1 cellular context compared by ENCODE assay signal in the genomic region with DNA sequence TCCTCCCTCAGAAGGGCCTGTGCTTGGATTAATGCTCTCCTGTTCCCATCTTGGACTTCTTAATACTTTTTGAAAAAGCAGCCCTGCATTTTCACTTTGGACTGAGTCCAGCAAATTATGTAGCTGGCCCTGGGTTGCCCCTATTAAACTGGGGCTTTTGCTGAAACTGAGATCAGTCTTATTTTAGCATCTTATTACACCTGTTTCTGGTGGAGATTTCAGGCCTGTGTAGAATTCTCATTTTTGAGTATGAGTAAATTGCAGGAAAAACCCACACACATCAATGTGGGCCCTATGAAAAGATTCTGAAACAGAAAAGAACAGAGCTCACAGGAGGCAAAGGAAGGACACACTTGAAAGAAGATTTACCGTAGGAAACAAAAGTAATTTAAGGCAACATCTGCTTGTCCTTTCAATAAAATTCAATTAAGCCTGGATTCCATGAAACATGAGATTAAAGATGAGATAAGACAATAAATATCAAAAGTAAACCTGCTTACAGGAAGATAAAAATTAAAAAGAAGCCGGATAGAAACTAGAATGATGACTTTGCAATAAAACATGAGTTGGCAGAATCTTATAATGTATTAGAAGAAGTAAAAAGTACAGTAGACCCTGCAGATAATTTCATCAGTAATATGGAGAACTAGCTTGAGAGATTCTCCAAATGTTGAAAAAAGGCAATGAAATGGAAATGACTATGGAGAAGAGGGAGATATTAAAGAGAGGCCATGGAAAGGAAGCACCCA.
TF ChIP-seq lines count a peak whose summit lies in the region.

No MANE protein-coding gene starts in this region.

TF ChIP-seq in GM12878, 131 proteins besides CTCF, POLR2A, EP300 and RAD21 (continued from another document):
- TF ChIP-seq, protein P1, sequence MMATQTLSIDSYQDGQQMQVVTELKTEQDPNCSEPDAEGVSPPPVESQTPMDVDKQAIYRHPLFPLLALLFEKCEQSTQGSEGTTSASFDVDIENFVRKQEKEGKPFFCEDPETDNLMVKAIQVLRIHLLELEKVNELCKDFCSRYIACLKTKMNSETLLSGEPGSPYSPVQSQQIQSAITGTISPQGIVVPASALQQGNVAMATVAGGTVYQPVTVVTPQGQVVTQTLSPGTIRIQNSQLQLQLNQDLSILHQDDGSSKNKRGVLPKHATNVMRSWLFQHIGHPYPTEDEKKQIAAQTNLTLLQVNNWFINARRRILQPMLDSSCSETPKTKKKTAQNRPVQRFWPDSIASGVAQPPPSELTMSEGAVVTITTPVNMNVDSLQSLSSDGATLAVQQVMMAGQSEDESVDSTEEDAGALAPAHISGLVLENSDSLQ (IDR thresholded peaks at IDR 0.05), result no peak
- TF ChIP-seq, protein P2, sequence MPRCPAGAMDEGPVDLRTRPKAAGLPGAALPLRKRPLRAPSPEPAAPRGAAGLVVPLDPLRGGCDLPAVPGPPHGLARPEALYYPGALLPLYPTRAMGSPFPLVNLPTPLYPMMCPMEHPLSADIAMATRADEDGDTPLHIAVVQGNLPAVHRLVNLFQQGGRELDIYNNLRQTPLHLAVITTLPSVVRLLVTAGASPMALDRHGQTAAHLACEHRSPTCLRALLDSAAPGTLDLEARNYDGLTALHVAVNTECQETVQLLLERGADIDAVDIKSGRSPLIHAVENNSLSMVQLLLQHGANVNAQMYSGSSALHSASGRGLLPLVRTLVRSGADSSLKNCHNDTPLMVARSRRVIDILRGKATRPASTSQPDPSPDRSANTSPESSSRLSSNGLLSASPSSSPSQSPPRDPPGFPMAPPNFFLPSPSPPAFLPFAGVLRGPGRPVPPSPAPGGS (IDR thresholded peaks at IDR 0.05; ENCODE audit: borderline replicate concordance, insufficient read depth, low read depth, low read length, poor library complexity, severe bottlenecking), result peak; percentile 42
- TF ChIP-seq RUNX3 (IDR thresholded peaks at IDR 0.05; ENCODE audit: low read length) (peak; percentile 71), PML (IDR thresholded peaks at IDR 0.05; ENCODE audit: low read length) (no peak), ETV6 (conservative IDR thresholded peaks at IDR 0.05 in 1 of 2, IDR thresholded peaks at IDR 0.05 in 1 of 2; ENCODE audit: borderline replicate concordance in 1 of 2, low read depth in 1 of 2) (peak in 1 of 2 experiments; percentile 35; a peak in 1 of 4 replicates), MEF2A (IDR thresholded peaks at IDR 0.05; ENCODE audit: insufficient read depth, low read depth, low read length) (peak; percentile 75; the same call in 1 of the 2 replicates), EED (IDR thresholded peaks at IDR 0.05; ENCODE audit: low read depth) (peak; percentile 85), CREM (IDR thresholded peaks at IDR 0.05; ENCODE audit: low read depth) (peak; percentile 52; the same call in 1 of the 2 replicates), NFIC (IDR thresholded peaks at IDR 0.05; ENCODE audit: low read depth, low read length) (peak; percentile 82), ESRRA (IDR thresholded peaks at IDR 0.05; ENCODE audit: low read length) (no peak), SP1 (IDR thresholded peaks at IDR 0.05; ENCODE audit: low read depth, low read length) (no peak), IKZF1 (conservative IDR thresholded peaks at IDR 0.05) (0 out of 2 replicates have a peak, but pooled peaks have one; percentile 17), TARDBP (IDR thresholded peaks at IDR 0.05; ENCODE audit: borderline replicate concordance) (no peak), IKZF2 (IDR thresholded peaks at IDR 0.05) (peak in 1 of 2 experiments; percentile 8; a peak in 2 of 4 replicates), TCF3 (IDR thresholded peaks at IDR 0.05; ENCODE audit: borderline replicate concordance, insufficient read depth, low read depth, low read length) (no peak), MYC (IDR thresholded peaks at IDR 0.05; ENCODE audit: insufficient read depth, insufficient read length, insufficient replicate concordance, low read length, severe bottlenecking) (no peak), RFX5 (IDR thresholded peaks at IDR 0.05; ENCODE audit: low read depth, low read length) (no peak), IRF5 (IDR thresholded peaks at IDR 0.05; ENCODE audit: borderline replicate concordance) (no peak), TCF7 (IDR thresholded peaks at IDR 0.05; ENCODE audit: borderline replicate concordance) (peak; percentile 58; the same call in 1 of the 2 replicates)
- TF ChIP-seq, protein P3, sequence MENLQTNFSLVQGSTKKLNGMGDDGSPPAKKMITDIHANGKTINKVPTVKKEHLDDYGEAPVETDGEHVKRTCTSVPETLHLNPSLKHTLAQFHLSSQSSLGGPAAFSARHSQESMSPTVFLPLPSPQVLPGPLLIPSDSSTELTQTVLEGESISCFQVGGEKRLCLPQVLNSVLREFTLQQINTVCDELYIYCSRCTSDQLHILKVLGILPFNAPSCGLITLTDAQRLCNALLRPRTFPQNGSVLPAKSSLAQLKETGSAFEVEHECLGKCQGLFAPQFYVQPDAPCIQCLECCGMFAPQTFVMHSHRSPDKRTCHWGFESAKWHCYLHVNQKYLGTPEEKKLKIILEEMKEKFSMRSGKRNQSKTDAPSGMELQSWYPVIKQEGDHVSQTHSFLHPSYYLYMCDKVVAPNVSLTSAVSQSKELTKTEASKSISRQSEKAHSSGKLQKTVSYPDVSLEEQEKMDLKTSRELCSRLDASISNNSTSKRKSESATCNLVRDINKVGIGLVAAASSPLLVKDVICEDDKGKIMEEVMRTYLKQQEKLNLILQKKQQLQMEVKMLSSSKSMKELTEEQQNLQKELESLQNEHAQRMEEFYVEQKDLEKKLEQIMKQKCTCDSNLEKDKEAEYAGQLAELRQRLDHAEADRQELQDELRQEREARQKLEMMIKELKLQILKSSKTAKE (IDR thresholded peaks at IDR 0.05; ENCODE audit: low read depth, poor library complexity, severe bottlenecking), result no peak
- TF ChIP-seq, protein P4, sequence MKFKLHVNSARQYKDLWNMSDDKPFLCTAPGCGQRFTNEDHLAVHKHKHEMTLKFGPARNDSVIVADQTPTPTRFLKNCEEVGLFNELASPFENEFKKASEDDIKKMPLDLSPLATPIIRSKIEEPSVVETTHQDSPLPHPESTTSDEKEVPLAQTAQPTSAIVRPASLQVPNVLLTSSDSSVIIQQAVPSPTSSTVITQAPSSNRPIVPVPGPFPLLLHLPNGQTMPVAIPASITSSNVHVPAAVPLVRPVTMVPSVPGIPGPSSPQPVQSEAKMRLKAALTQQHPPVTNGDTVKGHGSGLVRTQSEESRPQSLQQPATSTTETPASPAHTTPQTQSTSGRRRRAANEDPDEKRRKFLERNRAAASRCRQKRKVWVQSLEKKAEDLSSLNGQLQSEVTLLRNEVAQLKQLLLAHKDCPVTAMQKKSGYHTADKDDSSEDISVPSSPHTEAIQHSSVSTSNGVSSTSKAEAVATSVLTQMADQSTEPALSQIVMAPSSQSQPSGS (IDR thresholded peaks at IDR 0.05; ENCODE audit: low read length), result peak; percentile 60
- TF ChIP-seq, protein P5, sequence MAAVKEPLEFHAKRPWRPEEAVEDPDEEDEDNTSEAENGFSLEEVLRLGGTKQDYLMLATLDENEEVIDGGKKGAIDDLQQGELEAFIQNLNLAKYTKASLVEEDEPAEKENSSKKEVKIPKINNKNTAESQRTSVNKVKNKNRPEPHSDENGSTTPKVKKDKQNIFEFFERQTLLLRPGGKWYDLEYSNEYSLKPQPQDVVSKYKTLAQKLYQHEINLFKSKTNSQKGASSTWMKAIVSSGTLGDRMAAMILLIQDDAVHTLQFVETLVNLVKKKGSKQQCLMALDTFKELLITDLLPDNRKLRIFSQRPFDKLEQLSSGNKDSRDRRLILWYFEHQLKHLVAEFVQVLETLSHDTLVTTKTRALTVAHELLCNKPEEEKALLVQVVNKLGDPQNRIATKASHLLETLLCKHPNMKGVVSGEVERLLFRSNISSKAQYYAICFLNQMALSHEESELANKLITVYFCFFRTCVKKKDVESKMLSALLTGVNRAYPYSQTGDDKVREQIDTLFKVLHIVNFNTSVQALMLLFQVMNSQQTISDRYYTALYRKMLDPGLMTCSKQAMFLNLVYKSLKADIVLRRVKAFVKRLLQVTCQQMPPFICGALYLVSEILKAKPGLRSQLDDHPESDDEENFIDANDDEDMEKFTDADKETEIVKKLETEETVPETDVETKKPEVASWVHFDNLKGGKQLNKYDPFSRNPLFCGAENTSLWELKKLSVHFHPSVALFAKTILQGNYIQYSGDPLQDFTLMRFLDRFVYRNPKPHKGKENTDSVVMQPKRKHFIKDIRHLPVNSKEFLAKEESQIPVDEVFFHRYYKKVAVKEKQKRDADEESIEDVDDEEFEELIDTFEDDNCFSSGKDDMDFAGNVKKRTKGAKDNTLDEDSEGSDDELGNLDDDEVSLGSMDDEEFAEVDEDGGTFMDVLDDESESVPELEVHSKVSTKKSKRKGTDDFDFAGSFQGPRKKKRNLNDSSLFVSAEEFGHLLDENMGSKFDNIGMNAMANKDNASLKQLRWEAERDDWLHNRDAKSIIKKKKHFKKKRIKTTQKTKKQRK (IDR thresholded peaks at IDR 0.05; ENCODE audit: low read depth, low read length), result no peak
- TF ChIP-seq, protein P6, sequence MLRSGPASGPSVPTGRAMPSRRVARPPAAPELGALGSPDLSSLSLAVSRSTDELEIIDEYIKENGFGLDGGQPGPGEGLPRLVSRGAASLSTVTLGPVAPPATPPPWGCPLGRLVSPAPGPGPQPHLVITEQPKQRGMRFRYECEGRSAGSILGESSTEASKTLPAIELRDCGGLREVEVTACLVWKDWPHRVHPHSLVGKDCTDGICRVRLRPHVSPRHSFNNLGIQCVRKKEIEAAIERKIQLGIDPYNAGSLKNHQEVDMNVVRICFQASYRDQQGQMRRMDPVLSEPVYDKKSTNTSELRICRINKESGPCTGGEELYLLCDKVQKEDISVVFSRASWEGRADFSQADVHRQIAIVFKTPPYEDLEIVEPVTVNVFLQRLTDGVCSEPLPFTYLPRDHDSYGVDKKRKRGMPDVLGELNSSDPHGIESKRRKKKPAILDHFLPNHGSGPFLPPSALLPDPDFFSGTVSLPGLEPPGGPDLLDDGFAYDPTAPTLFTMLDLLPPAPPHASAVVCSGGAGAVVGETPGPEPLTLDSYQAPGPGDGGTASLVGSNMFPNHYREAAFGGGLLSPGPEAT (IDR thresholded peaks at IDR 0.05; ENCODE audit: low read depth), result 0 out of 2 replicates have a peak, but pooled peaks have one; percentile 18
